ENCODE assay signal across 25 cellular contexts in genomic region chr13:39210961-39211534, GRCh38.
DNase-seq lines count a peak whose midpoint lies in the region; ATAC-seq and TF ChIP-seq lines count a peak whose summit lies in the region.
"Had no signal": no experiment of that assay in that cellular context is flagged by ENCODE, and none has a peak within 500 bp of the region (broad histone marks: within the 10 kb centered on the region; RNA-seq: fewer than 3 reads in every experiment).

No MANE protein-coding gene starts in this region.

- H3K36me3 ChIP-seq in breast epithelium (no peaks in the 10 kb centered on the region), urinary bladder (ENCODE audit: insufficient read depth) (no peaks in the 10 kb centered on the region), H7 (replicated peaks; ENCODE audit: control insufficient read depth, insufficient read depth, low read length) (no peaks in the 10 kb centered on the region)
- H3K36me3 ChIP-seq: HAP-1 had no signal

- no peaks in the 10 kb centered on the region for H3K9me3 Mint-ChIP-seq in MCF 10A (ENCODE audit: unreplicated experiment)
- no peaks in the 10 kb centered on the region for H3K9me3 Mint-ChIP-seq in activated T-helper 17 cell treated with anti-CD3 and anti-CD28 coated beads, Interleukin-2, amount 50 U/mL, for 72 hours
- H3K9me3 Mint-ChIP-seq in effector memory CD8-positive, alpha-beta T cell, result peaks cover 0 to 6% of the 10 kb centered on the region in 2 donors
- H3K9me3 Mint-ChIP-seq: activated naive CD4-positive, alpha-beta T cell treated with anti-CD3 and anti-CD28 coated beads for 36 hours had no signal

- 99% methylated on average over 1 of the region's 1 CpG for WGBS in urinary bladder

- no peaks in the 10 kb centered on the region for H3K36me3 Mint-ChIP-seq in MCF 10A (ENCODE audit: insufficient read depth, unreplicated experiment)
- H3K36me3 Mint-ChIP-seq in activated T-helper 17 cell treated with anti-CD3 and anti-CD28 coated beads, Interleukin-2, amount 50 U/mL, for 72 hours (ENCODE audit: low read depth), result no peaks in the 10 kb centered on the region
- H3K36me3 Mint-ChIP-seq in effector memory CD8-positive, alpha-beta T cell (ENCODE audit: insufficient read depth), result no peaks in the 10 kb centered on the region
- H3K36me3 Mint-ChIP-seq: activated CD4-positive, alpha-beta memory T cell treated with anti-CD3 and anti-CD28 coated beads for 36 hours; T-cell had no signal

- BruUV-seq in MCF 10A (replicated peaks; lab: Mats Ljungman, UMichigan), result no TSS peak

- POLR2A ChIA-PET in MCF 10A (lab: Yijun Ruan, JAX), result no interaction called here

- TF ChIP-seq CTCF in breast epithelium (IDR thresholded peaks at IDR 0.05) (no peak), MCF 10A (IDR thresholded peaks at IDR 0.05; ENCODE audit: unreplicated experiment) (no peak)

- CTCF ChIA-PET in MCF 10A (lab: Yijun Ruan, JAX), result interaction anchor here (0.5 kb wide), 1 partner anchor 83 kb away, joined by 3 read pairs; no protein-coding TSS in a partner anchor

- peak; percentile 5 for ATAC-seq in activated T-helper 17 cell treated with anti-CD3 and anti-CD28 coated beads, Interleukin-2, amount 50 U/mL, for 72 hours (replicated peaks)
- no peak for ATAC-seq in effector memory CD8-positive, alpha-beta T cell (replicated peaks)
- ATAC-seq: T-cell had no signal

- H3K4me1 Mint-ChIP-seq in MCF 10A (ENCODE audit: insufficient read depth, unreplicated experiment), result no peaks in the 10 kb centered on the region
- H3K4me1 Mint-ChIP-seq in activated T-helper 17 cell treated with anti-CD3 and anti-CD28 coated beads, Interleukin-2, amount 50 U/mL, for 72 hours, result no peaks in the 10 kb centered on the region
- H3K4me1 Mint-ChIP-seq in effector memory CD8-positive, alpha-beta T cell (ENCODE audit: low read depth in 2 of 2), result no peaks in the 10 kb centered on the region
- H3K4me1 Mint-ChIP-seq: T-cell had no signal

- H3K4me3 ChIP-seq in breast epithelium (no peak overlapping the region), urinary bladder (ENCODE audit: low read depth, low read length) (no peak overlapping the region), H7 (ENCODE audit: insufficient read depth, low read depth, low read length) (no peak overlapping the region)
- H3K4me3 ChIP-seq: HAP-1, lung, skin epidermis had no signal

- no peaks in the 10 kb centered on the region for H3K4me1 ChIP-seq in breast epithelium
- H3K4me1 ChIP-seq in urinary bladder (ENCODE audit: insufficient read depth), result no peaks in the 10 kb centered on the region
- H3K4me1 ChIP-seq: HAP-1, parathyroid adenoma had no signal

- H3K27me3 ChIP-seq in breast epithelium (no peaks in the 10 kb centered on the region), H7 (ENCODE audit: control insufficient read depth, insufficient read depth, low read length) (no peaks in the 10 kb centered on the region)

- H3K27ac ChIP-seq in breast epithelium (peak overlapping the region; percentile 19 to 56), urinary bladder (ENCODE audit: low read depth) (peak overlapping the region; percentile 5)
- H3K27ac ChIP-seq: 22Rv1, C4-2B, parathyroid adenoma, VCaP had no signal

- H3K9me3 ChIP-seq in breast epithelium, result no peaks in the 10 kb centered on the region

- no peak overlapping the region for H3K27ac Mint-ChIP-seq in MCF 10A (ENCODE audit: low read depth, unreplicated experiment)
- H3K27ac Mint-ChIP-seq in activated T-helper 17 cell treated with anti-CD3 and anti-CD28 coated beads, Interleukin-2, amount 50 U/mL, for 72 hours, result no peak overlapping the region
- H3K27ac Mint-ChIP-seq in effector memory CD8-positive, alpha-beta T cell, result no peak overlapping the region
- H3K27ac Mint-ChIP-seq: activated CD4-positive, alpha-beta memory T cell treated with anti-CD3 and anti-CD28 coated beads for 36 hours; activated naive CD4-positive, alpha-beta T cell treated with anti-CD3 and anti-CD28 coated beads for 36 hours; T-cell had no signal

- DNase-seq in breast epithelium (ENCODE audit: low spot score in 2 of 2) (no peak), MCF 10A (ENCODE audit: unreplicated experiment) (no peak), iPS-NIHi7 (ENCODE audit: extremely low spot score) (peak; percentile 19), GM19240 (ENCODE audit: insufficient read length, low spot score) (no peak), H7 (no peak)
- DNase-seq in effector memory CD8-positive, alpha-beta T cell, result no peak
- DNase-seq: activated CD4-positive, alpha-beta memory T cell treated with anti-CD3 and anti-CD28 coated beads for 36 hours; activated naive CD4-positive, alpha-beta T cell treated with anti-CD3 and anti-CD28 coated beads for 36 hours; activated T-cell treated with anti-CD3 and anti-CD28 coated beads, Interleukin-2, amount 50 U/mL, for 1 hour; aorta; DMS 273 treated with DMSO at 0.1 percent for 48 hours; KBM-7; NCI-H2029; NCI-H446 treated with DMSO at 0.1 percent for 48 hours; stimulated activated CD4-positive, alpha-beta T cell treated with anti-CD3 and anti-CD28 coated beads, Interleukin-4, amount 100 ng/mL, for 4 hours; T-cell had no signal

- H3K27me3 Mint-ChIP-seq in MCF 10A (ENCODE audit: insufficient read depth, unreplicated experiment), result peaks cover 69% of the 10 kb centered on the region
- H3K27me3 Mint-ChIP-seq in activated T-helper 17 cell treated with anti-CD3 and anti-CD28 coated beads, Interleukin-2, amount 50 U/mL, for 72 hours, result peaks cover 13% of the 10 kb centered on the region
- H3K27me3 Mint-ChIP-seq in effector memory CD8-positive, alpha-beta T cell, result peaks cover 0 to 6% of the 10 kb centered on the region in 2 donors

- H3K4me3 Mint-ChIP-seq in MCF 10A (ENCODE audit: unreplicated experiment), result no peak overlapping the region
- no peak overlapping the region for H3K4me3 Mint-ChIP-seq in activated T-helper 17 cell treated with anti-CD3 and anti-CD28 coated beads, Interleukin-2, amount 50 U/mL, for 72 hours
- no peak overlapping the region for H3K4me3 Mint-ChIP-seq in effector memory CD8-positive, alpha-beta T cell
- H3K4me3 Mint-ChIP-seq: activated CD4-positive, alpha-beta memory T cell treated with anti-CD3 and anti-CD28 coated beads for 36 hours; activated naive CD4-positive, alpha-beta T cell treated with anti-CD3 and anti-CD28 coated beads for 36 hours; T-cell had no signal

- TF ChIP-seq POLR2A in breast epithelium (IDR thresholded peaks at IDR 0.05), result no peak

- intact Hi-C loops in breast epithelium (cut with DNase I; ENCODE audit: low total_unique reads) (no loop called here), MCF 10A (cut with micrococcal nuclease) (no loop called here)
